Comparison of ENCODE assay signal across 2 cellular contexts in the genomic region with DNA sequence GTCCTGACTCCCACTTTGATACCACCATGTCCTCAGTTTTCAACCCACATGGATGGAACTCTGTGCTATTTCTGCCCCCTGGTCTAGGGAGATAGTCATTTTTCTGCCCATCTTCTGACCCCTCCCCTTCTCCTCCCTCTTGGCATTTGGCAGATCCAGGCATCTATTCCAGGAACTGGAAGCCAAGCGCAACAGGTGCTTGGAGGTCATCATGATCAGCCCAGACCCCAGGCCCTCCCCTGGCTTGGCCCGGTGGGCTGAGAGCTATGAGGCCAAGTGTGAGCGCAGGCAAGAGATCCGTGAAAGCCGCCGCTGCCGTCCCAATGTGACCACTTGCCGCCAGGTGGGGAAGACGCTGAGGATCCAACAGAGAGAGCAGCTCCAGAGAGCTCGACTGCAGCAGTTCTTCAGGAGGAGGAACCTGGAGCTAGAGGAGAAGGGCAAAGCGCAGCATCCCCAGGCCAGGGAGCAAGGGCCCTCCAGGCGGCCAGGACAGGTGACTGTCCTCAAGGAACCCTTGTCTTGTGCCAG.
TF ChIP-seq lines count a peak whose summit lies in the region.

No MANE protein-coding gene starts in this region.

TF ChIP-seq in HEK293, 187 proteins besides CTCF, POLR2A, EP300 and RAD21:
- TF ChIP-seq SCRT1 (tag by site-specific recombination; IDR thresholded peaks at IDR 0.05; ENCODE audit: borderline replicate concordance) (peak; percentile 74), SCRT2 (tag by site-specific recombination; IDR thresholded peaks at IDR 0.05) (peak; percentile 83), ZNF157 (tag by site-specific recombination; IDR thresholded peaks at IDR 0.05) (no peak)

TF ChIP-seq in GM12878, 131 proteins besides CTCF, POLR2A, EP300 and RAD21:
- TF ChIP-seq, protein P1, sequence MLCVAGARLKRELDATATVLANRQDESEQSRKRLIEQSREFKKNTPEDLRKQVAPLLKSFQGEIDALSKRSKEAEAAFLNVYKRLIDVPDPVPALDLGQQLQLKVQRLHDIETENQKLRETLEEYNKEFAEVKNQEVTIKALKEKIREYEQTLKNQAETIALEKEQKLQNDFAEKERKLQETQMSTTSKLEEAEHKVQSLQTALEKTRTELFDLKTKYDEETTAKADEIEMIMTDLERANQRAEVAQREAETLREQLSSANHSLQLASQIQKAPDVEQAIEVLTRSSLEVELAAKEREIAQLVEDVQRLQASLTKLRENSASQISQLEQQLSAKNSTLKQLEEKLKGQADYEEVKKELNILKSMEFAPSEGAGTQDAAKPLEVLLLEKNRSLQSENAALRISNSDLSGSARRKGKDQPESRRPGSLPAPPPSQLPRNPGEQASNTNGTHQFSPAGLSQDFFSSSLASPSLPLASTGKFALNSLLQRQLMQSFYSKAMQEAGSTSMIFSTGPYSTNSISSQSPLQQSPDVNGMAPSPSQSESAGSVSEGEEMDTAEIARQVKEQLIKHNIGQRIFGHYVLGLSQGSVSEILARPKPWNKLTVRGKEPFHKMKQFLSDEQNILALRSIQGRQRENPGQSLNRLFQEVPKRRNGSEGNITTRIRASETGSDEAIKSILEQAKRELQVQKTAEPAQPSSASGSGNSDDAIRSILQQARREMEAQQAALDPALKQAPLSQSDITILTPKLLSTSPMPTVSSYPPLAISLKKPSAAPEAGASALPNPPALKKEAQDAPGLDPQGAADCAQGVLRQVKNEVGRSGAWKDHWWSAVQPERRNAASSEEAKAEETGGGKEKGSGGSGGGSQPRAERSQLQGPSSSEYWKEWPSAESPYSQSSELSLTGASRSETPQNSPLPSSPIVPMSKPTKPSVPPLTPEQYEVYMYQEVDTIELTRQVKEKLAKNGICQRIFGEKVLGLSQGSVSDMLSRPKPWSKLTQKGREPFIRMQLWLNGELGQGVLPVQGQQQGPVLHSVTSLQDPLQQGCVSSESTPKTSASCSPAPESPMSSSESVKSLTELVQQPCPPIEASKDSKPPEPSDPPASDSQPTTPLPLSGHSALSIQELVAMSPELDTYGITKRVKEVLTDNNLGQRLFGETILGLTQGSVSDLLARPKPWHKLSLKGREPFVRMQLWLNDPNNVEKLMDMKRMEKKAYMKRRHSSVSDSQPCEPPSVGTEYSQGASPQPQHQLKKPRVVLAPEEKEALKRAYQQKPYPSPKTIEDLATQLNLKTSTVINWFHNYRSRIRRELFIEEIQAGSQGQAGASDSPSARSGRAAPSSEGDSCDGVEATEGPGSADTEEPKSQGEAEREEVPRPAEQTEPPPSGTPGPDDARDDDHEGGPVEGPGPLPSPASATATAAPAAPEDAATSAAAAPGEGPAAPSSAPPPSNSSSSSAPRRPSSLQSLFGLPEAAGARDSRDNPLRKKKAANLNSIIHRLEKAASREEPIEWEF (IDR thresholded peaks at IDR 0.05; ENCODE audit: insufficient replicate concordance, low read depth, low read length) = no peak
- no peak for TF ChIP-seq ZNF384 (IDR thresholded peaks at IDR 0.05; ENCODE audit: borderline replicate concordance, low read depth, low read length)
- TF ChIP-seq, protein P2, sequence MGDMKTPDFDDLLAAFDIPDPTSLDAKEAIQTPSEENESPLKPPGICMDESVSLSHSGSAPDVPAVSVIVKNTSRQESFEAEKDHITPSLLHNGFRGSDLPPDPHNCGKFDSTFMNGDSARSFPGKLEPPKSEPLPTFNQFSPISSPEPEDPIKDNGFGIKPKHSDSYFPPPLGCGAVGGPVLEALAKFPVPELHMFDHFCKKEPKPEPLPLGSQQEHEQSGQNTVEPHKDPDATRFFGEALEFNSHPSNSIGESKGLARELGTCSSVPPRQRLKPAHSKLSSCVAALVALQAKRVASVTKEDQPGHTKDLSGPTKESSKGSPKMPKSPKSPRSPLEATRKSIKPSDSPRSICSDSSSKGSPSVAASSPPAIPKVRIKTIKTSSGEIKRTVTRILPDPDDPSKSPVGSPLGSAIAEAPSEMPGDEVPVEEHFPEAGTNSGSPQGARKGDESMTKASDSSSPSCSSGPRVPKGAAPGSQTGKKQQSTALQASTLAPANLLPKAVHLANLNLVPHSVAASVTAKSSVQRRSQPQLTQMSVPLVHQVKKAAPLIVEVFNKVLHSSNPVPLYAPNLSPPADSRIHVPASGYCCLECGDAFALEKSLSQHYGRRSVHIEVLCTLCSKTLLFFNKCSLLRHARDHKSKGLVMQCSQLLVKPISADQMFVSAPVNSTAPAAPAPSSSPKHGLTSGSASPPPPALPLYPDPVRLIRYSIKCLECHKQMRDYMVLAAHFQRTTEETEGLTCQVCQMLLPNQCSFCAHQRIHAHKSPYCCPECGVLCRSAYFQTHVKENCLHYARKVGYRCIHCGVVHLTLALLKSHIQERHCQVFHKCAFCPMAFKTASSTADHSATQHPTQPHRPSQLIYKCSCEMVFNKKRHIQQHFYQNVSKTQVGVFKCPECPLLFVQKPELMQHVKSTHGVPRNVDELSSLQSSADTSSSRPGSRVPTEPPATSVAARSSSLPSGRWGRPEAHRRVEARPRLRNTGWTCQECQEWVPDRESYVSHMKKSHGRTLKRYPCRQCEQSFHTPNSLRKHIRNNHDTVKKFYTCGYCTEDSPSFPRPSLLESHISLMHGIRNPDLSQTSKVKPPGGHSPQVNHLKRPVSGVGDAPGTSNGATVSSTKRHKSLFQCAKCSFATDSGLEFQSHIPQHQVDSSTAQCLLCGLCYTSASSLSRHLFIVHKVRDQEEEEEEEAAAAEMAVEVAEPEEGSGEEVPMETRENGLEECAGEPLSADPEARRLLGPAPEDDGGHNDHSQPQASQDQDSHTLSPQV (IDR thresholded peaks at IDR 0.05) = no peak
